ENCODE assay signal across 1 cellular context in genomic region chr3:51371943-51372557, GRCh38.
TF ChIP-seq lines count a peak whose summit lies in the region.

No MANE protein-coding gene starts in this region.

TF ChIP-seq in GM23338, 12 proteins besides CTCF, POLR2A, EP300 and RAD21 (continued from another document):
- TF ChIP-seq ZNF462 (CRISPR knock-in tag; IDR thresholded peaks at IDR 0.05) (no peak), CREB1 (CRISPR knock-in tag; IDR thresholded peaks at IDR 0.05; ENCODE audit: low read depth) (no peak)
